Comparison of ENCODE assay signal across 10 cellular contexts in genomic region chr5:77853353-77853907, GRCh38.
A peak's percentile ranks its signal among the peaks of the same experiment; 100 is the strongest.
DNase-seq lines count a peak whose midpoint lies in the region; ATAC-seq lines count a peak whose summit lies in the region.
"Had no signal": no experiment of that assay in that cellular context is flagged by ENCODE, and none has a peak within 500 bp of the region (broad histone marks: within the 10 kb centered on the region; RNA-seq: fewer than 3 reads in every experiment).

No MANE protein-coding gene starts in this region.

- peaks cover 30% of the 10 kb centered on the region for H3K27me3 Mint-ChIP-seq in activated naive CD8-positive, alpha-beta T cell
- H3K27me3 Mint-ChIP-seq in activated naive CD8-positive, alpha-beta T cell treated with anti-CD3 and anti-CD28 coated beads for 36 hours = no peaks in the 10 kb centered on the region
- peaks cover 21% of the 10 kb centered on the region for H3K27me3 Mint-ChIP-seq in T-helper 2 cell treated with Interferon-gamma antibody and Interleukin-4, amounts not matched to agents 5 μg/mL and 100 μg/mL, for 36 hours (ENCODE audit: low read depth)
- peaks cover 2 to 32% (median 12%) of the 10 kb centered on the region in 3 donors for H3K27me3 Mint-ChIP-seq in immature natural killer cell (ENCODE audit: low read depth in 3 of 3)

- peak overlapping the region; percentile 86 for H3K4me3 Mint-ChIP-seq in activated naive CD8-positive, alpha-beta T cell
- H3K4me3 Mint-ChIP-seq in activated naive CD8-positive, alpha-beta T cell treated with anti-CD3 and anti-CD28 coated beads for 36 hours = no peak overlapping the region
- peak overlapping the region; percentile 82 for H3K4me3 Mint-ChIP-seq in T-helper 2 cell treated with Interferon-gamma antibody and Interleukin-4, amounts not matched to agents 5 μg/mL and 100 μg/mL, for 36 hours
- H3K4me3 Mint-ChIP-seq in immature natural killer cell = peak overlapping the region; percentile 31 to 90 (median 48)

- ATAC-seq in GM21367 (IDR thresholded peaks at IDR 0.05; ENCODE audit: unreplicated experiment) = no peak

- peaks cover 20% of the 10 kb centered on the region for H3K4me1 Mint-ChIP-seq in activated naive CD8-positive, alpha-beta T cell (ENCODE audit: low read depth)
- peaks cover 12% of the 10 kb centered on the region for H3K4me1 Mint-ChIP-seq in activated naive CD8-positive, alpha-beta T cell treated with anti-CD3 and anti-CD28 coated beads for 36 hours
- peaks cover 24% of the 10 kb centered on the region for H3K4me1 Mint-ChIP-seq in T-helper 2 cell treated with Interferon-gamma antibody and Interleukin-4, amounts not matched to agents 5 μg/mL and 100 μg/mL, for 36 hours (ENCODE audit: low read depth)
- peaks cover 23% of the 10 kb centered on the region in 2 donors for H3K4me1 Mint-ChIP-seq in immature natural killer cell

- no peaks in the 10 kb centered on the region for H3K36me3 Mint-ChIP-seq in activated naive CD8-positive, alpha-beta T cell
- no peaks in the 10 kb centered on the region for H3K36me3 Mint-ChIP-seq in activated naive CD8-positive, alpha-beta T cell treated with anti-CD3 and anti-CD28 coated beads for 36 hours
- no peaks in the 10 kb centered on the region for H3K36me3 Mint-ChIP-seq in T-helper 2 cell treated with Interferon-gamma antibody and Interleukin-4, amounts not matched to agents 5 μg/mL and 100 μg/mL, for 36 hours (ENCODE audit: low read depth)
- peaks cover 0 to 3% (median 0%) of the 10 kb centered on the region in 3 donors for H3K36me3 Mint-ChIP-seq in immature natural killer cell

- H3K27ac Mint-ChIP-seq in activated naive CD8-positive, alpha-beta T cell = no peak overlapping the region
- H3K27ac Mint-ChIP-seq in activated naive CD8-positive, alpha-beta T cell treated with anti-CD3 and anti-CD28 coated beads for 36 hours = no peak overlapping the region
- H3K27ac Mint-ChIP-seq in T-helper 2 cell treated with Interferon-gamma antibody and Interleukin-4, amounts not matched to agents 5 μg/mL and 100 μg/mL, for 36 hours = no peak overlapping the region
- peak overlapping the region in 1 of 6 donors; percentile 49 for H3K27ac Mint-ChIP-seq in immature natural killer cell

- H3K9me3 Mint-ChIP-seq in activated naive CD8-positive, alpha-beta T cell (ENCODE audit: low read depth) = no peaks in the 10 kb centered on the region
- peaks cover 3% of the 10 kb centered on the region for H3K9me3 Mint-ChIP-seq in activated naive CD8-positive, alpha-beta T cell treated with anti-CD3 and anti-CD28 coated beads for 36 hours
- no peaks in the 10 kb centered on the region for H3K9me3 Mint-ChIP-seq in T-helper 2 cell treated with Interferon-gamma antibody and Interleukin-4, amounts not matched to agents 5 μg/mL and 100 μg/mL, for 36 hours
- no peaks in the 10 kb centered on the region for H3K9me3 Mint-ChIP-seq in immature natural killer cell

- no peak for DNase-seq in activated naive CD8-positive, alpha-beta T cell treated with anti-CD3 and anti-CD28 coated beads for 36 hours
- DNase-seq in T-helper 2 cell treated with Interferon-gamma antibody and Interleukin-4, amounts not matched to agents 5 μg/mL and 100 μg/mL, for 36 hours (ENCODE audit: low spot score) = no peak
- no peak for DNase-seq in immature natural killer cell
- DNase-seq in medulla oblongata (ENCODE audit: extremely low spot score) = no peak
- DNase-seq in NCI-H526 (lab: John Stamatoyannopoulos, UW) = no peak
- DNase-seq in NCI-H2107 treated with DMSO at 0.1 percent for 48 hours (lab: John Stamatoyannopoulos, UW; ENCODE audit: unreplicated experiment) = no peak
- DNase-seq: activated naive CD4-positive, alpha-beta T cell treated with Interleukin-2 at 50 U/mL for 16 hours; effector CD8-positive, alpha-beta T cell had no signal
